10 cellular contexts compared by ENCODE assay signal in the genomic region with DNA sequence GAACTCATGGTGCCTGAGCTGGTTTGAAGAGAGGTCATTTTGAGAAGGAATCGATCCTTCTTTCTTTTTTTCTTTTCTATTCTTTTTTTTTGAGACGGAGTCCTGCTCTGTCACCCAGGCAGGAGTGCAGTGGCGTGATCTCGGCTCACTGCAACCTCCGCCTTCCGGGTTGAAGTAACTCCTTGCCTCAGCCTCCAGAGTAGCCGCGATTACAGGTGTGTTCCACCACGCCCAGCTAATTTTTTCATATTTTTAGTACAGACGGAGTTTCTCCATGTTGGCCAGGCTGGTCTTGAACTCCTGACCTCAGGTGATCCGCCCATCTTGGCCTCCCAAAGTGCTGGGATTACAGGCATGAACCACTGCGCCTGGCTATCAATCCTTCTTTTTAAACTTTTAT. TPM values are rescaled to one million over a fixed set of nuclear protein-coding genes. Genes with fewer than 3 reads are reported as not detected.
A peak's percentile ranks its signal among the peaks of the same experiment; 100 is the strongest.
DNase-seq lines count a peak whose midpoint lies in the region; ATAC-seq and TF ChIP-seq lines count a peak whose summit lies in the region.
"Not testable (repeated sequence)": the region's sequence is repeated elsewhere in the genome, so short reads cannot be mapped to it uniquely, and the experiment has no call there.
"Had no signal": no experiment of that assay in that cellular context is flagged by ENCODE, and none has a peak within 500 bp of the region (broad histone marks: within the 10 kb centered on the region; RNA-seq: fewer than 3 reads in every experiment).

No MANE protein-coding gene starts in this region.

- not testable (repeated sequence) for H2AK5ac ChIP-seq in IMR-90 (ENCODE audit: low read depth, low read length)

- H2BK15ac ChIP-seq in IMR-90 (ENCODE audit: low read depth, low read length), result 0 out of 3 replicates have a peak overlapping the region, but pooled peaks have one; percentile 69

- TF ChIP-seq CTCF in IMR-90 (conservative IDR thresholded peaks at IDR 0.05; ENCODE audit: low read depth, low read length); activated CD8-positive, alpha-beta T cell treated with anti-CD3 and anti-CD28 coated beads for 36 hours (IDR thresholded peaks at IDR 0.05); natural killer cell (IDR thresholded peaks at IDR 0.05): not testable (repeated sequence)

- H4K91ac ChIP-seq in IMR-90 (ENCODE audit: insufficient read depth, low read depth, low read length), result peak overlapping the region; percentile 73

- intact Hi-C loops in IMR-90 (cut with micrococcal nuclease); activated CD8-positive, alpha-beta T cell treated with anti-CD3 and anti-CD28 coated beads for 36 hours (cut with micrococcal nuclease); natural killer cell (cut with micrococcal nuclease): not testable (repeated sequence)

- not testable (repeated sequence) for H2AK9ac ChIP-seq in IMR-90 (replicated peaks; ENCODE audit: low read depth, low read length, poor library complexity)

- peak overlapping the region in 10 of 11 experiments; percentile 31 to 80 (median 56); a peak in 17 of 22 replicates for H3K4me2 ChIP-seq in BLaER1 treated with 17β-estradiol and CSF1 and Interleukin-3, amounts not matched to agents 10 nM and 100 nM
- not testable (repeated sequence) for H3K4me2 ChIP-seq in IMR-90 (ENCODE audit: low read depth, low read length)

- H3K4me1 Mint-ChIP-seq in T-cell, result peaks cover 47 to 73% (median 48%) of the 10 kb centered on the region in 3 donors
- H3K4me1 Mint-ChIP-seq in activated CD8-positive, alpha-beta T cell treated with anti-CD3 and anti-CD28 coated beads for 36 hours (ENCODE audit: low read depth), result peaks cover 53% of the 10 kb centered on the region
- H3K4me1 Mint-ChIP-seq in activated naive CD4-positive, alpha-beta T cell treated with anti-CD3 and anti-CD28 coated beads, Interleukin-2, amount 10 ng/mL, durations not matched to agents 7 days and 5 days, result peaks cover 62% of the 10 kb centered on the region
- peaks cover 78% of the 10 kb centered on the region for H3K4me1 Mint-ChIP-seq in central memory CD8-positive, alpha-beta T cell
- H3K4me1 Mint-ChIP-seq in natural killer cell, result peaks cover 73 to 79% of the 10 kb centered on the region in 2 donors
- peaks cover 47 to 80% of the 10 kb centered on the region in 2 donors for H3K4me1 Mint-ChIP-seq in stimulated activated naive B cell treated with anti-CD40 and anti-IgM and Interleukin-4, amounts not matched to agents 10 μg/mL and 1 μg/mL and 100 μg/mL, for 72 hours

- not testable (repeated sequence) for H3K9me3 Mint-ChIP-seq in T-cell; activated CD8-positive, alpha-beta T cell treated with anti-CD3 and anti-CD28 coated beads for 36 hours; activated naive CD4-positive, alpha-beta T cell treated with anti-CD3 and anti-CD28 coated beads, Interleukin-2, amount 10 ng/mL, durations not matched to agents 7 days and 5 days; central memory CD8-positive, alpha-beta T cell; natural killer cell
- H3K9me3 Mint-ChIP-seq in stimulated activated naive B cell treated with anti-CD40 and anti-IgM and Interleukin-4, amounts not matched to agents 10 μg/mL and 1 μg/mL and 100 μg/mL, for 72 hours, result peaks cover 3 to 10% of the 10 kb centered on the region in 2 donors

- H4K5ac ChIP-seq in IMR-90 (ENCODE audit: low read depth, low read length), result not testable (repeated sequence)

- POLR2A ChIA-PET in IMR-90 (lab: Charles Lee; ENCODE audit: unreplicated experiment); T-cell (lab: Charles Lee): not testable (repeated sequence)
- POLR2A ChIA-PET in activated CD8-positive, alpha-beta T cell treated with anti-CD3 and anti-CD28 coated beads for 36 hours (lab: Charles Lee), result interaction anchor here (1.4 kb wide), 2 partner anchors 15 to 140 kb away, joined by 3 to 4 read pairs; no protein-coding TSS in a partner anchor

- H3K9me3 ChIP-seq in BLaER1 treated with 17β-estradiol and CSF1 and Interleukin-3, amounts not matched to agents 10 nM and 100 nM (replicated peaks in 1 of 11); IMR-90 (ENCODE audit: control insufficient read depth, insufficient read depth, low read length): not testable (repeated sequence)

- not testable (repeated sequence) for DNase-seq in IMR-90; T-cell; activated CD8-positive, alpha-beta T cell treated with anti-CD3 and anti-CD28 coated beads for 36 hours; activated naive CD4-positive, alpha-beta T cell treated with anti-CD3 and anti-CD28 coated beads, Interleukin-2, amount 10 ng/mL, durations not matched to agents 7 days and 5 days; central memory CD8-positive, alpha-beta T cell (ENCODE audit: low spot score in 2 of 2); natural killer cell; stimulated activated naive B cell treated with anti-CD40 and anti-IgM and Interleukin-4, amounts not matched to agents 10 μg/mL and 1 μg/mL and 100 μg/mL, for 72 hours

- H3K18ac ChIP-seq in IMR-90 (ENCODE audit: low read depth, low read length), result not testable (repeated sequence)

- H2BK20ac ChIP-seq in IMR-90 (ENCODE audit: low read depth, low read length), result not testable (repeated sequence)

- not testable (repeated sequence) for H3K36me3 ChIP-seq in BLaER1 treated with 17β-estradiol and CSF1 and Interleukin-3, amounts not matched to agents 10 nM and 100 nM; IMR-90 (ENCODE audit: control insufficient read depth, insufficient read depth, low read length)

- dilution Hi-C loops in IMR-90 (cut with HindIII; ENCODE audit: low sequenced_read_pairs, unreplicated experiment), result not testable (repeated sequence)

- not testable (repeated sequence) for H4K8ac ChIP-seq in IMR-90 (ENCODE audit: low read depth in 2 of 2, low read length in 2 of 2)

- H3K9ac ChIP-seq in BLaER1 treated with 17β-estradiol and CSF1 and Interleukin-3, amounts not matched to agents 10 nM and 100 nM; IMR-90 (ENCODE audit: low read depth, low read length): not testable (repeated sequence)

- not testable (repeated sequence) for H3K56ac ChIP-seq in IMR-90 (ENCODE audit: extremely low read depth, insufficient read depth, low read length)

- H3K4me3 ChIP-seq in BLaER1 treated with 17β-estradiol and CSF1 and Interleukin-3, amounts not matched to agents 10 nM and 100 nM; IMR-90 (ENCODE audit: insufficient read depth, low read depth, low read length): not testable (repeated sequence)

- H3K27ac ChIP-seq in BLaER1 treated with 17β-estradiol and CSF1 and Interleukin-3, amounts not matched to agents 10 nM and 100 nM, result peak overlapping the region in 1 of 11 experiments; percentile 32; a peak in 2 of 22 replicates
- not testable (repeated sequence) for H3K27ac ChIP-seq in IMR-90 (ENCODE audit: insufficient read depth, low read length)

- H3K36me3 Mint-ChIP-seq in T-cell; activated CD8-positive, alpha-beta T cell treated with anti-CD3 and anti-CD28 coated beads for 36 hours (ENCODE audit: low read depth); activated naive CD4-positive, alpha-beta T cell treated with anti-CD3 and anti-CD28 coated beads, Interleukin-2, amount 10 ng/mL, durations not matched to agents 7 days and 5 days; central memory CD8-positive, alpha-beta T cell (ENCODE audit: insufficient read depth); natural killer cell: not testable (repeated sequence)
- peaks cover 2 to 14% of the 10 kb centered on the region in 2 donors for H3K36me3 Mint-ChIP-seq in stimulated activated naive B cell treated with anti-CD40 and anti-IgM and Interleukin-4, amounts not matched to agents 10 μg/mL and 1 μg/mL and 100 μg/mL, for 72 hours

- CTCF ChIA-PET in IMR-90 (lab: Yijun Ruan, JAX); T-cell (lab: Charles Lee): not testable (repeated sequence)
- CTCF ChIA-PET in activated CD8-positive, alpha-beta T cell treated with anti-CD3 and anti-CD28 coated beads for 36 hours (lab: Charles Lee), result interaction anchor here (0.8 to 2.1 kb wide), 4 partner anchors 17 to 219 kb away, joined by 3 to 8 read pairs (median 3); no protein-coding TSS in a partner anchor
- CTCF ChIA-PET in activated naive CD4-positive, alpha-beta T cell treated with anti-CD3 and anti-CD28 coated beads, Interleukin-2, amount 10 ng/mL, durations not matched to agents 7 days and 5 days (lab: Charles Lee), result interaction anchor here (1.1 to 3.2 kb wide), 2 partner anchors 13 to 43 kb away, joined by 3 to 12 read pairs; partner anchors contain the start of gene RGS9

- H2BK120ac ChIP-seq in IMR-90 (ENCODE audit: low read depth, low read length), result 0 out of 2 replicates have a peak overlapping the region, but pooled peaks have one; percentile 26

- H2AFZ ChIP-seq in IMR-90 (replicated peaks; ENCODE audit: low read length, poor library complexity), result not testable (repeated sequence)

- H3K23ac ChIP-seq in IMR-90 (ENCODE audit: low read depth, low read length), result not testable (repeated sequence)

- H3K4me3 Mint-ChIP-seq in T-cell (peak overlapping the region; percentile 37 to 65 (median 45)), natural killer cell (peak overlapping the region; percentile 67)
- H3K4me3 Mint-ChIP-seq in activated CD8-positive, alpha-beta T cell treated with anti-CD3 and anti-CD28 coated beads for 36 hours, result peak overlapping the region; percentile 41
- not testable (repeated sequence) for H3K4me3 Mint-ChIP-seq in activated naive CD4-positive, alpha-beta T cell treated with anti-CD3 and anti-CD28 coated beads, Interleukin-2, amount 10 ng/mL, durations not matched to agents 7 days and 5 days; stimulated activated naive B cell treated with anti-CD40 and anti-IgM and Interleukin-4, amounts not matched to agents 10 μg/mL and 1 μg/mL and 100 μg/mL, for 72 hours
- peak overlapping the region; percentile 64 for H3K4me3 Mint-ChIP-seq in central memory CD8-positive, alpha-beta T cell

- 0 out of 2 replicates have a peak overlapping the region, but pooled peaks have one; percentile 88 for H3K4ac ChIP-seq in IMR-90 (ENCODE audit: low read depth, low read length)

- ATAC-seq in IMR-90 (ENCODE audit: low read depth); T-cell (replicated peaks in 1 of 4); activated CD8-positive, alpha-beta T cell treated with anti-CD3 and anti-CD28 coated beads for 36 hours; central memory CD8-positive, alpha-beta T cell (replicated peaks; ENCODE audit: extremely low read depth, poor library complexity, severe bottlenecking); natural killer cell; stimulated activated naive B cell treated with anti-CD40 and anti-IgM and Interleukin-4, amounts not matched to agents 10 μg/mL and 1 μg/mL and 100 μg/mL, for 72 hours (replicated peaks): not testable (repeated sequence)

- not testable (repeated sequence) for H3K79me1 ChIP-seq in IMR-90 (ENCODE audit: low read depth in 1 of 2, low read length in 2 of 2)

- H3K27me3 Mint-ChIP-seq in T-cell; activated CD8-positive, alpha-beta T cell treated with anti-CD3 and anti-CD28 coated beads for 36 hours; central memory CD8-positive, alpha-beta T cell; natural killer cell (ENCODE audit: low read depth in 2 of 2): not testable (repeated sequence)
- peaks cover 22% of the 10 kb centered on the region for H3K27me3 Mint-ChIP-seq in activated naive CD4-positive, alpha-beta T cell treated with anti-CD3 and anti-CD28 coated beads, Interleukin-2, amount 10 ng/mL, durations not matched to agents 7 days and 5 days
- peaks cover 10 to 25% of the 10 kb centered on the region in 2 donors for H3K27me3 Mint-ChIP-seq in stimulated activated naive B cell treated with anti-CD40 and anti-IgM and Interleukin-4, amounts not matched to agents 10 μg/mL and 1 μg/mL and 100 μg/mL, for 72 hours

- TF ChIP-seq RAD21 in IMR-90 (IDR thresholded peaks at IDR 0.05; ENCODE audit: low read length), result not testable (repeated sequence)

- not testable (repeated sequence) for H3K27me3 ChIP-seq in BLaER1 treated with 17β-estradiol and CSF1 and Interleukin-3, amounts not matched to agents 10 nM and 100 nM; IMR-90 (ENCODE audit: control insufficient read depth, insufficient read depth, low read length)

- peak overlapping the region; percentile 68 to 90 for H3K27ac Mint-ChIP-seq in T-cell
- H3K27ac Mint-ChIP-seq in activated CD8-positive, alpha-beta T cell treated with anti-CD3 and anti-CD28 coated beads for 36 hours, result peak overlapping the region; percentile 86
- H3K27ac Mint-ChIP-seq in activated naive CD4-positive, alpha-beta T cell treated with anti-CD3 and anti-CD28 coated beads, Interleukin-2, amount 10 ng/mL, durations not matched to agents 7 days and 5 days, result peak overlapping the region; percentile 84
- H3K27ac Mint-ChIP-seq in central memory CD8-positive, alpha-beta T cell (ENCODE audit: low read depth), result peak overlapping the region; percentile 88
- peak overlapping the region; percentile 90 to 92 for H3K27ac Mint-ChIP-seq in natural killer cell
- peak overlapping the region; percentile 84 for H3K27ac Mint-ChIP-seq in stimulated activated naive B cell treated with anti-CD40 and anti-IgM and Interleukin-4, amounts not matched to agents 10 μg/mL and 1 μg/mL and 100 μg/mL, for 72 hours

- peaks cover 32% of the 10 kb centered on the region for H3K9me1 ChIP-seq in IMR-90 (ENCODE audit: insufficient read depth, low read length)

- not testable (repeated sequence) for H4K20me1 ChIP-seq in BLaER1 treated with 17β-estradiol and CSF1 and Interleukin-3, amounts not matched to agents 10 nM and 100 nM; IMR-90 (ENCODE audit: insufficient read depth, low read length)

- H3K14ac ChIP-seq in IMR-90 (replicated peaks; ENCODE audit: low read depth, low read length), result not testable (repeated sequence)

- H2BK5ac ChIP-seq in IMR-90 (ENCODE audit: low read depth, low read length, poor library complexity, severe bottlenecking), result not testable (repeated sequence)

- BruUV-seq in IMR-90 (replicated peaks; lab: Mats Ljungman, UMichigan), result not testable (repeated sequence)

- H3K4me1 ChIP-seq in BLaER1 treated with 17β-estradiol and CSF1 and Interleukin-3, amounts not matched to agents 10 nM and 100 nM, result peaks cover 26 to 77% (median 67%) of the 10 kb centered on the region in 10 experiments
- H3K4me1 ChIP-seq in IMR-90 (ENCODE audit: control insufficient read depth, insufficient read depth, low read length), result peaks cover 19% of the 10 kb centered on the region

- in situ Hi-C loops in IMR-90 (cut with MboI; ENCODE audit: low sequenced_read_pairs), result not testable (repeated sequence)

- TF ChIP-seq POLR2A in IMR-90 (IDR thresholded peaks at IDR 0.05; ENCODE audit: low read depth, low read length), result not testable (repeated sequence)

- WGBS in IMR-90 (ENCODE audit: extremely low coverage in 2 of 2, insufficient read length in 1 of 2), 2 experiments, result 97% methylated on average over 6 of the region's 12 CpGs; no CpG with 5 or more reads in 1 of the 2 experiments

RNA-seq across cellular contexts. Expression of gene RGS9, which starts 43.1 kb away (rescaled TPM):
- total RNA-seq in IMR-90 (2012; rRNA removed) (0.90 and 1.4 TPM in 2 replicates), T-cell (1 to 10 TPM; 1.3 to 8.2 (median 1.9) TPM), natural killer cell (10 to 100 TPM; 25.0 to 47.3 (median 37.2) TPM)
- 0.77 and 1.1 TPM in 2 replicates for polyA plus RNA-seq in IMR-90 (2012; rRNA removed)
- 0.41 and 0.58 TPM in 2 replicates for polyA plus RNA-seq in IMR-90 (2012; cell fraction: cytosol; rRNA removed)
- 0.60 and 1.3 TPM in 2 replicates for polyA plus RNA-seq in IMR-90 (2012; cell fraction: nucleus; rRNA removed; ENCODE audit: low replicate concordance)
- 1 to 10 TPM; 1.3 to 1.9 TPM for total RNA-seq in activated CD8-positive, alpha-beta T cell treated with anti-CD3 and anti-CD28 coated beads for 36 hours
- polyA plus RNA-seq: CD14-positive monocyte, GM23248 had no signal
